26 cellular contexts compared by ENCODE assay signal in genomic region chr16:63890723-63891122, GRCh38.
"Had no signal": no experiment of that assay in that cellular context is flagged by ENCODE, and none has a peak within 500 bp of the region (broad histone marks: within the 10 kb centered on the region; RNA-seq: fewer than 3 reads in every experiment).

No MANE protein-coding gene starts in this region.

- DNase-seq: activated B cell treated with CpG ODN at 0.5 μM for 24 hours; activated CD4-positive, alpha-beta memory T cell treated with anti-CD3 and anti-CD28 coated beads for 36 hours; activated CD4-positive, alpha-beta T cell treated with anti-CD3 and anti-CD28 coated beads for 4 hours; activated CD4-positive, alpha-beta T cell treated with anti-CD3 and anti-CD28 coated beads, Interleukin-2, amount 10 ng/mL, durations not matched to agents 24 days and 14 days; activated CD4-positive, alpha-beta T cell treated with anti-CD3 and anti-CD28 coated beads, Interleukin-2, amount 50 U/mL, for 1 hour; activated CD4-positive, alpha-beta T cell treated with anti-CD3 and anti-CD28 coated beads, Interleukin-2, amount 50 U/mL, for 4 hours; activated CD4-positive, CD25-positive, alpha-beta regulatory T cell treated with anti-CD3 and anti-CD28 coated beads, Interleukin-2, amount 50 U/mL, for 72 hours; activated CD8-positive, alpha-beta memory T cell treated with anti-CD3 and anti-CD28 coated beads, Interleukin-2, amount 50 U/mL, for 4 hours; activated CD8-positive, alpha-beta T cell treated with anti-CD3 and anti-CD28 coated beads for 36 hours; activated effector memory CD4-positive, alpha-beta T cell treated with Interleukin-2 at 50 U/mL for 16 hours; activated gamma-delta T cell; activated naive CD4-positive, alpha-beta T cell treated with anti-CD3 and anti-CD28 coated beads, Interleukin-2, amount 10 ng/mL, durations not matched to agents 7 days and 5 days; activated naive CD4-positive, alpha-beta T cell treated with Interleukin-2 at 50 U/mL for 16 hours; activated naive CD8-positive, alpha-beta T cell treated with anti-CD3 and anti-CD28 coated beads, Interleukin-2, amount 10 ng/mL, durations not matched to agents 7 days and 5 days; activated naive CD8-positive, alpha-beta T cell treated with anti-CD3 and anti-CD28 coated beads, Interleukin-2, amount 50 U/mL, for 24 hours; activated T-cell treated with anti-CD3 and anti-CD28 coated beads for 4 hours; activated T-cell treated with anti-CD3 and anti-CD28 coated beads, Interleukin-2, amount 50 U/mL, for 1 hour; activated T-cell treated with anti-CD3 and anti-CD28 coated beads, Interleukin-2, amount 50 U/mL, for 4 hours; activated T-cell treated with anti-CD3 and anti-CD28 coated beads, Interleukin-2, amount 50 U/mL, for 72 hours; T-helper 2 cell; T-helper 9 cell had no signal

- FAIRE-seq: bronchial epithelial cell, TTC549 had no signal

- H3K4me3 ChIP-seq: ascending aorta, cardiac muscle cell had no signal

- H3K4me1 ChIP-seq: ascending aorta had no signal

- H3K36me3 ChIP-seq: ascending aorta, cardiac muscle cell had no signal

- H3K27ac ChIP-seq: ascending aorta, cardiac muscle cell, VCaP had no signal

- ATAC-seq: activated CD8-positive, alpha-beta T cell treated with anti-CD3 and anti-CD28 coated beads for 36 hours; activated naive CD8-positive, alpha-beta T cell treated with anti-CD3 and anti-CD28 coated beads, Interleukin-2, amount 50 U/mL, for 24 hours; activated T-cell treated with anti-CD3 and anti-CD28 coated beads, Interleukin-2, amount 50 U/mL, for 4 hours; activated T-cell treated with anti-CD3 and anti-CD28 coated beads, Interleukin-2, amount 50 U/mL, for 72 hours had no signal

- H3K27me3 ChIP-seq: ascending aorta, cardiac muscle cell had no signal

- H3K9me3 ChIP-seq: ascending aorta had no signal
